Comparison of ENCODE assay signal across 13 cellular contexts in the genomic region with DNA sequence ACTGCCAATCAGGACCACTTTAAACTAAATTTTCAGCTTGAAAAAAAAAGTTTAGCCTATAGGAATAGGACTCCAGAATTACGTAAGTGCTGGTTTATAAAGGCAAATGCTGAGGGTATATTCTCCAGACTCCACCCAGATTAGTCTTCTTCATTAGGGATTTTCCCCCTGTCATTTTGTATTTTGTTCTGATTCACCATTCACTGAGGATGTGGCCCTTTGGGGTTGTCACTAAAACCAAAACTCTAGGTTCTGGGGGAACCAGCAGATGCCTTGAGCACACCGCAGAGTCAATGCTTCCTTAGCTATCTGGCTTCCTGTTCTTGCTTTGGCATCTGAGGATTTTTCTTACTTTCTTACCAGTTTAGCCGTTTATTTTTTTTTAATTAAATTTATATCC. TPM values are rescaled to one million over a fixed set of nuclear protein-coding genes. Genes with fewer than 3 reads are reported as not detected.
DNase-seq lines count a peak whose midpoint lies in the region; ATAC-seq lines count a peak whose summit lies in the region.
"Had no signal": no experiment of that assay in that cellular context is flagged by ENCODE, and none has a peak within 500 bp of the region (broad histone marks: within the 10 kb centered on the region; RNA-seq: fewer than 3 reads in every experiment).

No MANE protein-coding gene starts in this region.

- intact Hi-C loops in activated naive CD4-positive, alpha-beta T cell treated with anti-CD3 and anti-CD28 coated beads for 36 hours (cut with micrococcal nuclease): no loop called here

- H3K36me3 ChIP-seq in GM23248 (ENCODE audit: low read depth): no peaks in the 10 kb centered on the region
- no peaks in the 10 kb centered on the region for H3K36me3 ChIP-seq in effector memory CD4-positive, alpha-beta T cell (ENCODE audit: control insufficient read depth, insufficient read depth, low read length)

- no peaks in the 10 kb centered on the region for H3K36me3 Mint-ChIP-seq in activated naive CD4-positive, alpha-beta T cell treated with anti-CD3 and anti-CD28 coated beads for 36 hours (ENCODE audit: low read depth)
- H3K36me3 Mint-ChIP-seq in activated naive CD4-positive, alpha-beta T cell treated with anti-CD3 and anti-CD28 coated beads, Interleukin-2, amount 10 ng/mL, durations not matched to agents 7 days and 5 days: no peaks in the 10 kb centered on the region

- H3K4me3 ChIP-seq in GM23248: no peak overlapping the region
- H3K4me3 ChIP-seq in effector memory CD4-positive, alpha-beta T cell (ENCODE audit: insufficient read depth, low read depth, low read length, poor library complexity, severe bottlenecking): no peak overlapping the region

- H2AFZ ChIP-seq in GM23248: no peak overlapping the region

- no peak overlapping the region for H3K27ac ChIP-seq in GM23248
- no peak overlapping the region for H3K27ac ChIP-seq in effector memory CD4-positive, alpha-beta T cell (ENCODE audit: insufficient read depth, low read length, poor library complexity, severe bottlenecking)

- H3K9ac ChIP-seq in GM23248: no peak overlapping the region

- ATAC-seq in GM21528 (IDR thresholded peaks at IDR 0.05; ENCODE audit: low FRiP score, unreplicated experiment) (peak; percentile 98), HG03103 (IDR thresholded peaks at IDR 0.05; ENCODE audit: low read depth, unreplicated experiment) (peak; percentile 93)
- ATAC-seq in stimulated activated naive CD8-positive, alpha-beta T cell treated with anti-CD3 and anti-CD28 coated beads, Interleukin-15, Interleukin-2, amounts not matched to agents 100 U/mL and 50 U/mL, for 24 hours: peak; percentile 71

- H3K4me1 ChIP-seq in GM23248 (ENCODE audit: insufficient read depth): peaks cover 13% of the 10 kb centered on the region
- H3K4me1 ChIP-seq in effector memory CD4-positive, alpha-beta T cell (ENCODE audit: control insufficient read depth, insufficient read depth, low read length, poor library complexity, severe bottlenecking): no peaks in the 10 kb centered on the region

- H3K27me3 ChIP-seq in GM23248 (replicated peaks; ENCODE audit: insufficient read depth): no peaks in the 10 kb centered on the region
- H3K27me3 ChIP-seq in effector memory CD4-positive, alpha-beta T cell (replicated peaks; ENCODE audit: control insufficient read depth, insufficient read depth, low read length, poor library complexity, severe bottlenecking): no peaks in the 10 kb centered on the region

- WGBS in GM23248 (ENCODE audit: low coverage in 1 of 2, low lambda C conversion rate in 2 of 2, missing lambda C conversion rate in 2 of 2), 2 experiments: 74 to 77% methylated on average over 3 of the region's 3 CpGs

- H3K79me2 ChIP-seq in GM23248 (ENCODE audit: insufficient read depth): no peaks in the 10 kb centered on the region

- CTCF ChIA-PET in activated naive CD4-positive, alpha-beta T cell treated with anti-CD3 and anti-CD28 coated beads for 36 hours (lab: Charles Lee): no interaction called here
- CTCF ChIA-PET in activated naive CD4-positive, alpha-beta T cell treated with anti-CD3 and anti-CD28 coated beads, Interleukin-2, amount 10 ng/mL, durations not matched to agents 7 days and 5 days (lab: Charles Lee): interaction anchor here (1.2 kb wide), 1 partner anchor 30 kb away, joined by 3 read pairs; no protein-coding TSS in a partner anchor

- H3K4me3 Mint-ChIP-seq in activated naive CD4-positive, alpha-beta T cell treated with anti-CD3 and anti-CD28 coated beads for 36 hours: no peak overlapping the region
- H3K4me3 Mint-ChIP-seq in activated naive CD4-positive, alpha-beta T cell treated with anti-CD3 and anti-CD28 coated beads, Interleukin-2, amount 10 ng/mL, durations not matched to agents 7 days and 5 days: no peak overlapping the region
- H3K4me3 Mint-ChIP-seq: H9 had no signal

- peaks cover 13% of the 10 kb centered on the region for H3K27me3 Mint-ChIP-seq in activated naive CD4-positive, alpha-beta T cell treated with anti-CD3 and anti-CD28 coated beads for 36 hours (ENCODE audit: low read depth)
- peaks cover 13% of the 10 kb centered on the region for H3K27me3 Mint-ChIP-seq in activated naive CD4-positive, alpha-beta T cell treated with anti-CD3 and anti-CD28 coated beads, Interleukin-2, amount 10 ng/mL, durations not matched to agents 7 days and 5 days

- H3F3A ChIP-seq in GM23248 (ENCODE audit: insufficient read depth): no peaks in the 10 kb centered on the region

- in situ Hi-C loops in GM23248 (cut with MboI): no loop called here

- H3K9me3 ChIP-seq in GM23248 (ENCODE audit: low read depth): no peaks in the 10 kb centered on the region
- no peaks in the 10 kb centered on the region for H3K9me3 ChIP-seq in effector memory CD4-positive, alpha-beta T cell (ENCODE audit: control insufficient read depth, low read length)

- H3K27ac Mint-ChIP-seq in activated naive CD4-positive, alpha-beta T cell treated with anti-CD3 and anti-CD28 coated beads for 36 hours: no peak overlapping the region
- no peak overlapping the region for H3K27ac Mint-ChIP-seq in activated naive CD4-positive, alpha-beta T cell treated with anti-CD3 and anti-CD28 coated beads, Interleukin-2, amount 10 ng/mL, durations not matched to agents 7 days and 5 days
- H3K27ac Mint-ChIP-seq: H9 had no signal

- no peaks in the 10 kb centered on the region for H3K9me3 Mint-ChIP-seq in activated naive CD4-positive, alpha-beta T cell treated with anti-CD3 and anti-CD28 coated beads for 36 hours
- H3K9me3 Mint-ChIP-seq in activated naive CD4-positive, alpha-beta T cell treated with anti-CD3 and anti-CD28 coated beads, Interleukin-2, amount 10 ng/mL, durations not matched to agents 7 days and 5 days: no peaks in the 10 kb centered on the region
- H3K9me3 Mint-ChIP-seq: H9 had no signal

- no peaks in the 10 kb centered on the region for H4K20me1 ChIP-seq in GM23248 (ENCODE audit: insufficient read depth)

- DNase-seq in activated naive CD4-positive, alpha-beta T cell treated with anti-CD3 and anti-CD28 coated beads for 36 hours: peak; percentile 34
- no peak for DNase-seq in activated naive CD4-positive, alpha-beta T cell treated with anti-CD3 and anti-CD28 coated beads, Interleukin-2, amount 10 ng/mL, durations not matched to agents 7 days and 5 days
- DNase-seq in stimulated activated naive CD8-positive, alpha-beta T cell treated with anti-CD3 and anti-CD28 coated beads, Interleukin-15, Interleukin-2, amounts not matched to agents 100 U/mL and 50 U/mL, for 24 hours: no peak
- DNase-seq in GOT3 (lab: John Stamatoyannopoulos, UW) (no peak), GM23248 (no peak)
- DNase-seq in effector memory CD4-positive, alpha-beta T cell: no peak
- DNase-seq: anterior cingulate cortex; H9; SHP77; stimulated activated naive CD4-positive, alpha-beta T cell had no signal

- H3K9me2 ChIP-seq in GM23248 (ENCODE audit: insufficient read depth): no peaks in the 10 kb centered on the region

- H3K4me1 Mint-ChIP-seq in activated naive CD4-positive, alpha-beta T cell treated with anti-CD3 and anti-CD28 coated beads for 36 hours (ENCODE audit: low read depth): no peaks in the 10 kb centered on the region
- no peaks in the 10 kb centered on the region for H3K4me1 Mint-ChIP-seq in activated naive CD4-positive, alpha-beta T cell treated with anti-CD3 and anti-CD28 coated beads, Interleukin-2, amount 10 ng/mL, durations not matched to agents 7 days and 5 days
- H3K4me1 Mint-ChIP-seq: H9 had no signal

- H3K4me2 ChIP-seq in GM23248 (ENCODE audit: unreplicated experiment): no peak overlapping the region

RNA-seq across cellular contexts. Expression of a gene that starts 10.5 kb away (rescaled TPM):
- total RNA-seq in activated naive CD4-positive, alpha-beta T cell treated with anti-CD3 and anti-CD28 coated beads for 36 hours: not detected
- not detected in 2 replicates for total RNA-seq in GM23248 (2014; rRNA removed; shearing (Covaris generic))
- polyA plus RNA-seq in GM23248 (2016; fragmentation: Nextera tagmentation; extraction: Ambion mirVana): not detected in 2 replicates
- total RNA-seq: H9 had no signal

RNA-seq across cellular contexts. Expression of a gene that starts 13.1 kb away (rescaled TPM):
- not detected for total RNA-seq in activated naive CD4-positive, alpha-beta T cell treated with anti-CD3 and anti-CD28 coated beads for 36 hours
- not detected in 2 replicates for total RNA-seq in GM23248 (2014; rRNA removed; shearing (Covaris generic))
- not detected in 2 replicates for polyA plus RNA-seq in GM23248 (2016; fragmentation: Nextera tagmentation; extraction: Ambion mirVana)
- total RNA-seq: H9, NCI-H460 had no signal

RNA-seq across cellular contexts. Expression of a gene that starts 29.1 kb away (rescaled TPM):
- not detected for total RNA-seq in activated naive CD4-positive, alpha-beta T cell treated with anti-CD3 and anti-CD28 coated beads for 36 hours
- total RNA-seq in GM23248 (2014; rRNA removed; shearing (Covaris generic)): not detected in 2 replicates
- polyA plus RNA-seq in GM23248 (2016; fragmentation: Nextera tagmentation; extraction: Ambion mirVana): not detected in 2 replicates
- total RNA-seq: H9, NCI-H460 had no signal

RNA-seq across cellular contexts. Expression of a gene that starts 38.8 kb away (rescaled TPM):
- not detected for total RNA-seq in activated naive CD4-positive, alpha-beta T cell treated with anti-CD3 and anti-CD28 coated beads for 36 hours
- total RNA-seq in GM23248 (2014; rRNA removed; shearing (Covaris generic)): not detected in 2 replicates
- not detected in 2 replicates for polyA plus RNA-seq in GM23248 (2016; fragmentation: Nextera tagmentation; extraction: Ambion mirVana)
- total RNA-seq: H9, NCI-H460 had no signal
